In the genomic region with DNA sequence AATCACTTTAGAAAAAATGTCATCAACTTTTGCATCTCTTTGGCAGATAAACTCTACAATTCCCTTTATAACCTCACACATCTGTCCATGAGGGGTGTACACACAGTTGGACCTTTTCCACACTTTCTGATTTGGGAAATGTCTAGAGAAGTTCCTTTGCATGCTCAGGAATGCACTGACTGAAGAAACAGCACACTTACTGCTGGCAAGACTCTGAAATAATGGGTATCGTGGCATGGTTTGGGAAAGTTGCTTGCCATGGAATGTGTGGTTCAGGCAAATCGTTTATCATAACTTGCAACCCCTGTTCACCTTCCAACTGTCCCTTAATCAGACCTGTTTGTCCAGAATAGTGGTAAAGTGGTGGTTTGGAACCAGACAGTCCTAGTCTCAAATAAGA, we compare ENCODE assay signal across 23 cellular contexts.
A peak's percentile ranks its signal among the peaks of the same experiment; 100 is the strongest.
DNase-seq lines count a peak whose midpoint lies in the region; FAIRE-seq and TF ChIP-seq lines count a peak whose summit lies in the region.
"Had no signal": no experiment of that assay in that cellular context is flagged by ENCODE, and none has a peak within 500 bp of the region (broad histone marks: within the 10 kb centered on the region; RNA-seq: fewer than 3 reads in every experiment).

No MANE protein-coding gene starts in this region.

- H3K79me2 ChIP-seq in ACC112 (ENCODE audit: control insufficient read depth, insufficient read depth, low read length, unreplicated experiment) (no peaks in the 10 kb centered on the region), keratinocyte (ENCODE audit: control insufficient read depth, insufficient read depth, low read length) (no peaks in the 10 kb centered on the region)

- FAIRE-seq in keratinocyte (lab: Jason Lieb, UNC), result peak; percentile 87
- FAIRE-seq: K562 had no signal

- no peaks in the 10 kb centered on the region for H3K36me3 Mint-ChIP-seq in activated CD4-positive, alpha-beta memory T cell treated with anti-CD3 and anti-CD28 coated beads for 36 hours

- in situ Hi-C loops in astrocyte of the spinal cord (cut with HindIII; ENCODE audit: low sequenced_read_pairs), result no loop called here

- H3K36me3 ChIP-seq in ACC112 (ENCODE audit: insufficient read depth, low read length) (0 out of 2 replicates have a peak, but pooled peaks cover 4% of the 10 kb centered on the region), keratinocyte (ENCODE audit: control insufficient read depth in 2 of 2, extremely low read depth in 1 of 2, insufficient read depth in 2 of 2, low read length in 2 of 2) (no peaks in the 10 kb centered on the region)

- peak overlapping the region; percentile 57 for H2AFZ ChIP-seq in ACC112 (ENCODE audit: low read length, unreplicated experiment)
- no peak overlapping the region for H2AFZ ChIP-seq in keratinocyte (ENCODE audit: control insufficient read depth, low read length)

- CTCF ChIA-PET in activated CD4-positive, alpha-beta memory T cell treated with anti-CD3 and anti-CD28 coated beads for 36 hours (lab: Charles Lee), result no interaction called here

- POLR2A ChIA-PET in activated CD4-positive, alpha-beta memory T cell treated with anti-CD3 and anti-CD28 coated beads for 36 hours (lab: Charles Lee), result no interaction called here

- TF ChIP-seq CTCF in astrocyte of the spinal cord (IDR thresholded peaks at IDR 0.05; ENCODE audit: low read depth, low read length) (no peak), keratinocyte (optimal IDR thresholded peaks at IDR 0.05 in 1 of 3, IDR thresholded peaks at IDR 0.05 in 1 of 3, conservative IDR thresholded peaks at IDR 0.05 in 1 of 3; ENCODE audit: extremely low read depth in 1 of 3, insufficient read depth in 2 of 3, low read length in 3 of 3) (no peak)

- H3K9me1 ChIP-seq in keratinocyte (ENCODE audit: control insufficient read depth, extremely low read depth, insufficient read depth, low read length), result no peaks in the 10 kb centered on the region

- no peak overlapping the region for H3K4me3 Mint-ChIP-seq in activated CD4-positive, alpha-beta memory T cell treated with anti-CD3 and anti-CD28 coated beads for 36 hours
- H3K4me3 Mint-ChIP-seq: activated CD4-positive, alpha-beta T cell treated with anti-CD3 and anti-CD28 coated beads, Interleukin-2, amount 10 ng/mL, durations not matched to agents 24 days and 14 days; CD14-positive monocyte had no signal

- H3K27ac ChIP-seq in ACC112 (ENCODE audit: low read depth, low read length) (no peak overlapping the region), keratinocyte (ENCODE audit: control insufficient read depth, insufficient read depth, low read length) (no peak overlapping the region)

- DNase-seq in astrocyte of the spinal cord (ENCODE audit: low read depth, low spot score) (peak; percentile 56), keratinocyte (ENCODE audit: low read depth, low spot score) (no peak), NCI-H446 (lab: John Stamatoyannopoulos, UW) (no peak), SHP77 treated with DMSO at 0.1 percent for 48 hours (lab: John Stamatoyannopoulos, UW) (no peak), NCI-H1048 (lab: John Stamatoyannopoulos, UW) (no peak)
- DNase-seq in activated CD4-positive, alpha-beta memory T cell treated with anti-CD3 and anti-CD28 coated beads for 36 hours, result no peak
- DNase-seq: activated CD4-positive, alpha-beta T cell treated with anti-CD3 and anti-CD28 coated beads, Interleukin-2, amount 10 ng/mL, durations not matched to agents 24 days and 14 days; activated effector memory CD4-positive, alpha-beta T cell treated with Interleukin-2 at 50 U/mL for 16 hours; central memory CD4-positive, alpha-beta T cell; glutamatergic neuron; GOT3; left ventricle myocardium superior; NCI-H187 treated with DMSO at 0.1 percent for 48 hours; NCI-H2227 treated with DMSO at 0.1 percent for 48 hours; NCI-H82; nucleus accumbens; OCI-M1; retina; stimulated activated CD8-positive, alpha-beta memory T cell treated with anti-CD3 and anti-CD28 coated beads, Interleukin-4, amount 100 ng/mL, for 48 hours had no signal

- intact Hi-C loops in activated CD4-positive, alpha-beta memory T cell treated with anti-CD3 and anti-CD28 coated beads for 36 hours (cut with micrococcal nuclease), result no loop called here

- H3K27me3 Mint-ChIP-seq in activated CD4-positive, alpha-beta memory T cell treated with anti-CD3 and anti-CD28 coated beads for 36 hours, result no peaks in the 10 kb centered on the region
- H3K27me3 Mint-ChIP-seq: activated CD4-positive, alpha-beta T cell treated with anti-CD3 and anti-CD28 coated beads, Interleukin-2, amount 10 ng/mL, durations not matched to agents 24 days and 14 days had no signal

- no peaks in the 10 kb centered on the region for H4K20me1 ChIP-seq in keratinocyte (ENCODE audit: control insufficient read depth, extremely low read depth, insufficient read depth, low read length)

- peaks cover 17% of the 10 kb centered on the region for H3K4me1 Mint-ChIP-seq in activated CD4-positive, alpha-beta memory T cell treated with anti-CD3 and anti-CD28 coated beads for 36 hours (ENCODE audit: low read depth)

- no peak for TF ChIP-seq RAD21 in Ishikawa (IDR thresholded peaks at IDR 0.05; ENCODE audit: low read depth)

- dilution Hi-C loops in keratinocyte (cut with MboI; ENCODE audit: extremely low pct_ligation_motif_present, low sequenced_read_pairs), result no loop called here

- H3K9me3 Mint-ChIP-seq in activated CD4-positive, alpha-beta memory T cell treated with anti-CD3 and anti-CD28 coated beads for 36 hours, result no peaks in the 10 kb centered on the region

- H3K4me1 ChIP-seq in ACC112 (ENCODE audit: control insufficient read depth, insufficient read depth, low read length, unreplicated experiment) (peaks cover 40% of the 10 kb centered on the region), keratinocyte (ENCODE audit: control insufficient read depth, extremely low read depth, insufficient read depth, low read length) (peaks cover 17% of the 10 kb centered on the region)

- H3K27me3 ChIP-seq in ACC112 (ENCODE audit: insufficient read depth, low read length), result no peaks in the 10 kb centered on the region
- H3K27me3 ChIP-seq in keratinocyte (ENCODE audit: control insufficient read depth, extremely low read depth, insufficient read depth, low read length), result no peaks in the 10 kb centered on the region

- no peak overlapping the region for H3K27ac Mint-ChIP-seq in activated CD4-positive, alpha-beta memory T cell treated with anti-CD3 and anti-CD28 coated beads for 36 hours
- H3K27ac Mint-ChIP-seq: activated CD4-positive, alpha-beta T cell treated with anti-CD3 and anti-CD28 coated beads, Interleukin-2, amount 10 ng/mL, durations not matched to agents 24 days and 14 days; CD14-positive monocyte had no signal

- TF ChIP-seq EP300 in Ishikawa (IDR thresholded peaks at IDR 0.05; ENCODE audit: borderline replicate concordance), result no peak

- H3K9me3 ChIP-seq in keratinocyte (ENCODE audit: control insufficient read depth, low read depth, low read length), result no peaks in the 10 kb centered on the region

- no peak overlapping the region for H3K4me3 ChIP-seq in ACC112 (ENCODE audit: low read depth, low read length)
- no peak overlapping the region for H3K4me3 ChIP-seq in astrocyte of the spinal cord (ENCODE audit: low read depth, low read length)
- H3K4me3 ChIP-seq in keratinocyte (ENCODE audit: control insufficient read depth in 2 of 3, extremely low read depth in 1 of 3, insufficient read depth in 2 of 3, low read depth in 1 of 3, low read length in 3 of 3), result no peak overlapping the region
- H3K4me3 ChIP-seq: K562 had no signal

- no peak overlapping the region for H3K4me2 ChIP-seq in keratinocyte (ENCODE audit: control insufficient read depth, extremely low read depth, insufficient read depth, low read depth, low read length)

- H3K9ac ChIP-seq in keratinocyte (ENCODE audit: control insufficient read depth, extremely low read depth, insufficient read depth, low read length), result no peak overlapping the region

TF ChIP-seq in Ishikawa, 13 proteins besides CTCF, POLR2A, EP300 and RAD21:
- peak; percentile 46; the same call in 1 of the 2 replicates for TF ChIP-seq TEAD4 (IDR thresholded peaks at IDR 0.05)
- TF ChIP-seq EGR1 (IDR thresholded peaks at IDR 0.05), result no peak
